In the genomic region with DNA sequence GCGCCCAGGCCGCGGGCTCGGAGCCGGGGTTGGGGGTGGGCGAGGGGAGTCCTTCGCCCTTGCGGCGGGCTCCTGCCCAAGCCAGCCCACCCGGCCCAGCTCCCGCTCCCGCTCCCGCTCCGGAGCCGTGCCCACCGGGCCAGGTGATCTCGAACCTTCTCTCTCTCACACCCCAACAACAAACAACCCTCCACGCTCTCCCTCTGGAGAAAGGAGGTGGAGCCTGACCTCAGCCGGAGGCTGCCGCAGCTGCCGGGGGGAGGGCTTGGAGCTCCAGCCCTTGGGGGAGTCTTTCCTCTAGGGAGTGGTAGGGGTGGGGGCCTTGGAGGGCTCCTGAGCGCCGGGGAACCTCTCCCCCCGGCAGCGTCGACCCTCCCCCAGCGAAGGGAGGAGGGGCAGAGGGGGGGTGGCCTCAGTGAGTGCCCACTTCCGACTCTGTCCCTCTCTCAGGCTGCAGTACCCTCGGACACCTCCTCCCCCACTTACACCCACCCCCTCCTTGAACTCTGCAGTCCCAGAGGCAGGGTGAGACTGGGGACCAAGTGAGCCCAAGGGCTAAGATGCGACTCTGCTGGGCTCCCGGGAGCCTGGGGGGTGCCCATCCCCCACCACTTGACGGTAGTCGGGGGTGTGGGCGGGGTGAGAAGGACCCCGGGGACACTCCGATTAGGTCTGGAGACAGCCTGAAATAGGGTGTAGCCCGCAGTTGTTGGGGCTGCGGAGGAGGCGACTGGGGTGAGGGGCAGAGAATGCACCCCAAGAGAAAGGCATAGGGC, we compare ENCODE assay signal across 8 cellular contexts. TPM values are rescaled to one million over a fixed set of nuclear protein-coding genes. Genes with fewer than 3 reads are reported as not detected.
DNase-seq lines count a peak whose midpoint lies in the region; FAIRE-seq and TF ChIP-seq lines count a peak whose summit lies in the region.

No MANE protein-coding gene starts in this region.

- DNase-seq in T-helper 2 cell treated with Interferon-gamma antibody and Interleukin-4, amounts not matched to agents 5 μg/mL and 100 μg/mL, for 36 hours (ENCODE audit: low spot score) = no peak
- DNase-seq in T-helper 2 cell = no peak
- peak; percentile 22 for DNase-seq in activated CD8-positive, alpha-beta memory T cell treated with anti-CD3 and anti-CD28 coated beads, Interleukin-2, amount 50 U/mL, for 4 hours
- no peak for DNase-seq in stomach
- DNase-seq in GOT3 (lab: John Stamatoyannopoulos, UW) = no peak
- DNase-seq in stimulated activated CD8-positive, alpha-beta memory T cell treated with anti-CD3 and anti-CD28 coated beads, Interleukin-4, amount 100 ng/mL, for 48 hours = no peak
- no peak for DNase-seq in GM12891 (ENCODE audit: insufficient read length, low spot score)

- 1 to 2% (median 1%) methylated on average over 24 to 39 of the region's 39 CpGs for WGBS in stomach, 5 donors

- no peaks in the 10 kb centered on the region for H3K9me3 Mint-ChIP-seq in T-helper 2 cell treated with Interferon-gamma antibody and Interleukin-4, amounts not matched to agents 5 μg/mL and 100 μg/mL, for 36 hours

- intact Hi-C loops in stomach (cut with DNase I; ENCODE audit: low total_unique reads) = no loop called here

- H3K4me3 Mint-ChIP-seq in T-helper 2 cell treated with Interferon-gamma antibody and Interleukin-4, amounts not matched to agents 5 μg/mL and 100 μg/mL, for 36 hours = peak overlapping the region; percentile 50

- no peak for TF ChIP-seq CTCF in stomach (IDR thresholded peaks at IDR 0.05)

- no peak for TF ChIP-seq EP300 in stomach (IDR thresholded peaks at IDR 0.05)

- FAIRE-seq in GM12891 (lab: Jason Lieb, UNC) = no peak

- peaks cover 68% of the 10 kb centered on the region for H3K27me3 Mint-ChIP-seq in T-helper 2 cell treated with Interferon-gamma antibody and Interleukin-4, amounts not matched to agents 5 μg/mL and 100 μg/mL, for 36 hours (ENCODE audit: low read depth)

- H3K27me3 ChIP-seq in stomach = peaks cover 0 to 47% (median 12%) of the 10 kb centered on the region in 3 donors

- H3K9me3 ChIP-seq in stomach = no peaks in the 10 kb centered on the region

- H3K4me1 Mint-ChIP-seq in T-helper 2 cell treated with Interferon-gamma antibody and Interleukin-4, amounts not matched to agents 5 μg/mL and 100 μg/mL, for 36 hours (ENCODE audit: low read depth) = peaks cover 16% of the 10 kb centered on the region

- H3K36me3 ChIP-seq in stomach = no peaks in the 10 kb centered on the region

- H3K27ac ChIP-seq in stomach = peak overlapping the region in 1 of 5 donors; percentile 54

- TF ChIP-seq POLR2A in stomach (IDR thresholded peaks at IDR 0.05) = no peak
- no peak for TF ChIP-seq POLR2A in GM12891 (IDR thresholded peaks at IDR 0.05; ENCODE audit: low read depth, low read length)

- no peak overlapping the region for H3K27ac Mint-ChIP-seq in T-helper 2 cell treated with Interferon-gamma antibody and Interleukin-4, amounts not matched to agents 5 μg/mL and 100 μg/mL, for 36 hours

- H3K36me3 Mint-ChIP-seq in T-helper 2 cell treated with Interferon-gamma antibody and Interleukin-4, amounts not matched to agents 5 μg/mL and 100 μg/mL, for 36 hours (ENCODE audit: low read depth) = no peaks in the 10 kb centered on the region

- peaks cover 34 to 52% (median 44%) of the 10 kb centered on the region in 4 donors for H3K4me1 ChIP-seq in stomach

- H3K4me3 ChIP-seq in iPS-11a (ENCODE audit: low read depth, low read length) (peak overlapping the region; percentile 40), stomach (peak overlapping the region; percentile 41 to 52 (median 46))

TF ChIP-seq in GM12891, 5 proteins besides CTCF, POLR2A, EP300 and RAD21:
- TF ChIP-seq POU2F2 (IDR thresholded peaks at IDR 0.05; ENCODE audit: low read depth, low read length) (no peak), PAX5 (IDR thresholded peaks at IDR 0.05; ENCODE audit: insufficient read depth, low read length, severe bottlenecking) (no peak), SPI1 (IDR thresholded peaks at IDR 0.05; ENCODE audit: low read depth, low read length) (no peak), POLR2AphosphoS5 (IDR thresholded peaks at IDR 0.05; ENCODE audit: low read depth, low read length) (no peak), TAF1 (IDR thresholded peaks at IDR 0.05; ENCODE audit: low read depth, low read length) (no peak)
TF ChIP-seq in GM12891: peak in this region for 0.

RNA-seq across cellular contexts. Expression of a gene that starts 4.4 kb away (rescaled TPM):
- 10 to 100 TPM in 4 of 5 donors, 1 to 10 TPM in 1; 5.3 to 35.9 (median 16.7) TPM for total RNA-seq in stomach
- 1 to 10 TPM; 7.3 to 8.7 (median 7.5) TPM for polyA plus RNA-seq in stomach
- polyA plus RNA-seq in GM12891 (2012; ENCODE audit: low read depth, missing spikeins) = 10.3 TPM

RNA-seq across cellular contexts. Expression of a gene that starts 30.7 kb away (rescaled TPM):
- total RNA-seq in stomach = 10 to 100 TPM; 40.9 to 78.1 (median 50.0) TPM
- polyA plus RNA-seq in stomach = 10 to 100 TPM; 26.7 to 45.1 (median 34.8) TPM
- 22.9 TPM for polyA plus RNA-seq in GM12891 (2012; ENCODE audit: low read depth, missing spikeins)

RNA-seq across cellular contexts. Expression of a gene that starts 34.5 kb away (rescaled TPM):
- total RNA-seq in stomach = 10 to 100 TPM in 2 of 5 donors, 1 to 10 TPM in 3; 2.5 to 14.6 (median 5.4) TPM
- 1 to 10 TPM in 2 of 3 donors, under 1 TPM in 1; 0.92 to 7.4 (median 2.7) TPM for polyA plus RNA-seq in stomach
- 5.3 TPM for polyA plus RNA-seq in GM12891 (2012; ENCODE audit: low read depth, missing spikeins)

RNA-seq across cellular contexts. Expression of a gene that starts 53.8 kb away (rescaled TPM):
- total RNA-seq in stomach = 10 to 100 TPM in 3 of 5 donors, 1 to 10 TPM in 2; 4.0 to 15.6 (median 10.7) TPM
- 10 to 100 TPM; 13.9 to 16.3 (median 16.0) TPM for polyA plus RNA-seq in stomach
- polyA plus RNA-seq in GM12891 (2012; ENCODE audit: low read depth, missing spikeins) = 19.9 TPM
